Comparison of ENCODE assay signal across 23 cellular contexts in genomic region chr14:52650774-52651173, GRCh38. TPM values are rescaled to one million over a fixed set of nuclear protein-coding genes. Genes with fewer than 3 reads are reported as not detected.
A peak's percentile ranks its signal among the peaks of the same experiment; 100 is the strongest.
DNase-seq lines count a peak whose midpoint lies in the region; TF ChIP-seq lines count a peak whose summit lies in the region.
"Had no signal": no experiment of that assay in that cellular context is flagged by ENCODE, and none has a peak within 500 bp of the region (broad histone marks: within the 10 kb centered on the region; RNA-seq: fewer than 3 reads in every experiment).

No MANE protein-coding gene starts in this region.

- H3K79me2 ChIP-seq in DOHH2 (ENCODE audit: control insufficient read depth, low read length) (no peaks in the 10 kb centered on the region), neural progenitor cell (ENCODE audit: low read depth) (no peaks in the 10 kb centered on the region)
- H3K79me2 ChIP-seq: parathyroid adenoma had no signal

- H3K27me3 Mint-ChIP-seq in chondrocyte (ENCODE audit: low read depth) (no peaks in the 10 kb centered on the region), neural progenitor cell (ENCODE audit: insufficient read depth, low read depth) (no peaks in the 10 kb centered on the region)
- H3K27me3 Mint-ChIP-seq: central memory CD8-positive, alpha-beta T cell; effector memory CD8-positive, alpha-beta T cell; memory B cell; naive thymus-derived CD8-positive, alpha-beta T cell; T-helper 17 cell had no signal

- H3K27ac Mint-ChIP-seq in chondrocyte (ENCODE audit: unreplicated experiment) (no peak overlapping the region), neural progenitor cell (no peak overlapping the region)
- H3K27ac Mint-ChIP-seq: effector memory CD8-positive, alpha-beta T cell; memory B cell; T-helper 17 cell had no signal

- H3K27ac ChIP-seq in DOHH2 (ENCODE audit: low read depth, low read length) = no peak overlapping the region
- H3K27ac ChIP-seq in neural progenitor cell = no peak overlapping the region
- H3K27ac ChIP-seq in effector memory CD4-positive, alpha-beta T cell (ENCODE audit: insufficient read depth, low read length, poor library complexity, severe bottlenecking) = no peak overlapping the region
- H3K27ac ChIP-seq: parathyroid adenoma, tibial artery had no signal

- no peak overlapping the region for H3K4me3 Mint-ChIP-seq in chondrocyte (ENCODE audit: unreplicated experiment)
- H3K4me3 Mint-ChIP-seq in neural progenitor cell = no peak overlapping the region
- H3K4me3 Mint-ChIP-seq: central memory CD8-positive, alpha-beta T cell; effector memory CD8-positive, alpha-beta T cell; memory B cell; naive thymus-derived CD8-positive, alpha-beta T cell; T-helper 17 cell had no signal

- H3K9me2 ChIP-seq in DOHH2 (replicated peaks; ENCODE audit: control insufficient read depth, low read length) = no peaks in the 10 kb centered on the region

- peaks cover 47% of the 10 kb centered on the region for H3K36me3 ChIP-seq in DOHH2 (ENCODE audit: control insufficient read depth, low read length)
- peaks cover 5% of the 10 kb centered on the region for H3K36me3 ChIP-seq in neural progenitor cell
- H3K36me3 ChIP-seq in effector memory CD4-positive, alpha-beta T cell (ENCODE audit: control insufficient read depth, insufficient read depth, low read length) = peaks cover 56% of the 10 kb centered on the region

- H3K36me3 Mint-ChIP-seq in chondrocyte (ENCODE audit: low read depth) (peaks cover 23% of the 10 kb centered on the region), neural progenitor cell (peaks cover 11% of the 10 kb centered on the region)

- no peaks in the 10 kb centered on the region for H3K4me1 ChIP-seq in DOHH2 (ENCODE audit: control insufficient read depth, low read length)
- no peaks in the 10 kb centered on the region for H3K4me1 ChIP-seq in neural progenitor cell
- no peaks in the 10 kb centered on the region for H3K4me1 ChIP-seq in effector memory CD4-positive, alpha-beta T cell (ENCODE audit: control insufficient read depth, insufficient read depth, low read length, poor library complexity, severe bottlenecking)
- H3K4me1 ChIP-seq: parathyroid adenoma, tibial artery had no signal

- H3K9me3 ChIP-seq in DOHH2 (ENCODE audit: control insufficient read depth, insufficient read depth, low read length) = no peaks in the 10 kb centered on the region
- H3K9me3 ChIP-seq in neural progenitor cell (ENCODE audit: low read depth) = no peaks in the 10 kb centered on the region
- H3K9me3 ChIP-seq in effector memory CD4-positive, alpha-beta T cell (ENCODE audit: control insufficient read depth, low read length) = no peaks in the 10 kb centered on the region
- H3K9me3 ChIP-seq: tibial artery had no signal

- H3K4me2 ChIP-seq in DOHH2 (ENCODE audit: low read length) (no peak overlapping the region), neural progenitor cell (no peak overlapping the region)

- DNase-seq in HuH-7 (ENCODE audit: low spot score) = peak; percentile 2
- DNase-seq in chondrocyte (ENCODE audit: low spot score) = no peak
- DNase-seq in neural progenitor cell (ENCODE audit: low spot score) = peak; percentile 8
- DNase-seq in HCEC 1CT = no peak
- no peak for DNase-seq in effector memory CD4-positive, alpha-beta T cell
- no peak for DNase-seq in medulla oblongata (ENCODE audit: extremely low spot score)
- DNase-seq: activated CD4-positive, alpha-beta T cell treated with anti-CD3 and anti-CD28 coated beads, Interleukin-2, amount 50 U/mL, for 4 hours; activated gamma-delta T cell; amygdala; Calu3; effector memory CD8-positive, alpha-beta T cell; hippocampal formation; naive thymus-derived CD8-positive, alpha-beta T cell; NCI-H2029; NCI-H446 treated with DMSO at 0.1 percent for 48 hours; stimulated activated naive CD4-positive, alpha-beta T cell treated with Interleukin-2 at 50 U/mL for 16 hours; T-helper 17 cell; tibial artery had no signal

- H3K27me3 ChIP-seq in DOHH2 (ENCODE audit: control insufficient read depth, low read length) (no peaks in the 10 kb centered on the region), neural progenitor cell (no peaks in the 10 kb centered on the region)
- no peaks in the 10 kb centered on the region for H3K27me3 ChIP-seq in effector memory CD4-positive, alpha-beta T cell (replicated peaks; ENCODE audit: control insufficient read depth, insufficient read depth, low read length, poor library complexity, severe bottlenecking)
- H3K27me3 ChIP-seq: tibial artery had no signal

- H3F3A ChIP-seq in DOHH2 (ENCODE audit: control insufficient read depth, insufficient read depth) = no peaks in the 10 kb centered on the region
- H3F3A ChIP-seq in neural progenitor cell (ENCODE audit: low read depth) = peaks cover 6% of the 10 kb centered on the region

- H3K4me3 ChIP-seq in DOHH2 (ENCODE audit: low read length) (no peak overlapping the region), neural progenitor cell (no peak overlapping the region)
- H3K4me3 ChIP-seq in effector memory CD4-positive, alpha-beta T cell (ENCODE audit: insufficient read depth, low read depth, low read length, poor library complexity, severe bottlenecking) = no peak overlapping the region
- H3K4me3 ChIP-seq: GM12878, tibial artery had no signal

- no peak overlapping the region for H2AFZ ChIP-seq in neural progenitor cell (replicated peaks)
- H2AFZ ChIP-seq: parathyroid adenoma had no signal

- H3K4me1 Mint-ChIP-seq in chondrocyte (ENCODE audit: low read depth) (no peaks in the 10 kb centered on the region), neural progenitor cell (peaks cover 2% of the 10 kb centered on the region)
- H3K4me1 Mint-ChIP-seq: central memory CD8-positive, alpha-beta T cell; memory B cell; T-helper 17 cell had no signal

- H3K9me3 Mint-ChIP-seq in chondrocyte (ENCODE audit: low read depth) (no peaks in the 10 kb centered on the region), neural progenitor cell (no peaks in the 10 kb centered on the region)
- H3K9me3 Mint-ChIP-seq: central memory CD8-positive, alpha-beta T cell; effector memory CD8-positive, alpha-beta T cell; memory B cell; naive thymus-derived CD8-positive, alpha-beta T cell had no signal

- H4K20me1 ChIP-seq in DOHH2 (ENCODE audit: control insufficient read depth, insufficient read depth, low read depth, low read length) = no peaks in the 10 kb centered on the region
- H4K20me1 ChIP-seq in neural progenitor cell (ENCODE audit: low read depth) = no peaks in the 10 kb centered on the region

- no peak overlapping the region for H3K9ac ChIP-seq in neural progenitor cell
- H3K9ac ChIP-seq: parathyroid adenoma had no signal

- TF ChIP-seq CTCF in DOHH2 (IDR thresholded peaks at IDR 0.05; ENCODE audit: low read depth, low read length, poor library complexity, severe bottlenecking) = peak; percentile 22
- peak; percentile 44 for TF ChIP-seq CTCF in chondrocyte (IDR thresholded peaks at IDR 0.05)
- no peak for TF ChIP-seq CTCF in neural progenitor cell (IDR thresholded peaks at IDR 0.05)

RNA-seq across cellular contexts. Expression of gene ERO1A, which starts 44.6 kb away (rescaled TPM):
- total RNA-seq in chondrocyte (43.9 to 59.1 TPM (median 58.7 TPM) in 3 replicates), neural progenitor cell (ENCODE audit: low replicate concordance) (41.1 and 54.1 TPM in 2 replicates)

RNA-seq across cellular contexts. Expression of gene PSMC6, which starts 56.2 kb away (rescaled TPM):
- total RNA-seq in chondrocyte (58.2 to 76.9 TPM (median 66.4 TPM) in 3 replicates), neural progenitor cell (ENCODE audit: low replicate concordance) (132 and 265 TPM in 2 replicates)

Comparison
In these comparisons a context has a peak if more than half of its experiments do, and no peak if none do; other contexts are left out.
1. DNase-seq: peak in HuH-7 (single experiment) and neural progenitor cell (single experiment); none in chondrocyte (single experiment), HCEC 1CT (single experiment), effector memory CD4-positive, alpha-beta T cell (0 of 3) and medulla oblongata (single experiment).